11 cellular contexts compared by ENCODE assay signal in genomic region chr4:150950657-150951056, GRCh38.
DNase-seq lines count a peak whose midpoint lies in the region; ATAC-seq and TF ChIP-seq lines count a peak whose summit lies in the region.
"Had no signal": no experiment of that assay in that cellular context is flagged by ENCODE, and none has a peak within 500 bp of the region (broad histone marks: within the 10 kb centered on the region; RNA-seq: fewer than 3 reads in every experiment).

No MANE protein-coding gene starts in this region.

- TF ChIP-seq CTCF in right lobe of liver (IDR thresholded peaks at IDR 0.05): no peak
- TF ChIP-seq CTCF in dorsolateral prefrontal cortex (IDR thresholded peaks at IDR 0.05 in 54 of 56, conservative IDR thresholded peaks at IDR 0.05 in 2 of 56; ENCODE audit: low read depth in 1 of 56, partially characterized antibody in 56 of 56): no peak

- H3K4me1 ChIP-seq in right lobe of liver (peaks cover 0 to 3% (median 0%) of the 10 kb centered on the region in 4 donors), neuronal stem cell (ENCODE audit: control insufficient read depth in 2 of 2, insufficient read depth in 1 of 2, low read depth in 1 of 2, low read length in 2 of 2) (no peaks in the 10 kb centered on the region)

- H3K36me3 ChIP-seq in right lobe of liver (no peaks in the 10 kb centered on the region), neuronal stem cell (replicated peaks in 1 of 2; ENCODE audit: control insufficient read depth in 2 of 2, insufficient read depth in 2 of 2, low read length in 2 of 2) (no peaks in the 10 kb centered on the region)
- H3K36me3 ChIP-seq: upper lobe of left lung had no signal

- no peak overlapping the region for H3K4me2 ChIP-seq in neuronal stem cell (ENCODE audit: insufficient read depth, low read length, poor library complexity, severe bottlenecking)

- ATAC-seq in GM18868 (IDR thresholded peaks at IDR 0.05; ENCODE audit: unreplicated experiment): peak; percentile 81
- ATAC-seq in HG02623 (IDR thresholded peaks at IDR 0.05; ENCODE audit: unreplicated experiment): peak; percentile 78
- ATAC-seq in right lobe of liver: peak; percentile 46 to 79 (median 64)

- peaks cover 2% of the 10 kb centered on the region for H3K79me1 ChIP-seq in neuronal stem cell (ENCODE audit: low read depth, low read length)

- intact Hi-C loops in right lobe of liver (cut with DNase I) (no loop called here), dorsolateral prefrontal cortex (cut with DNase I) (no loop called here)

- H3K4ac ChIP-seq in neuronal stem cell (ENCODE audit: low read length): no peak overlapping the region

- no peak overlapping the region for H3K9ac ChIP-seq in neuronal stem cell (ENCODE audit: low read depth, low read length, poor library complexity)

- H3K27ac ChIP-seq in right lobe of liver (no peak overlapping the region), neuronal stem cell (replicated peaks; ENCODE audit: low read length) (no peak overlapping the region), dorsolateral prefrontal cortex (no peak overlapping the region)
- H3K27ac ChIP-seq: epithelial cell of prostate, upper lobe of left lung had no signal

- TF ChIP-seq POLR2A in right lobe of liver (IDR thresholded peaks at IDR 0.05): no peak

- no peak overlapping the region for H4K91ac ChIP-seq in neuronal stem cell (ENCODE audit: low read depth, low read length, poor library complexity)

- H3K4me3 ChIP-seq in right lobe of liver: no peak overlapping the region
- no peak overlapping the region for H3K4me3 ChIP-seq in neuronal stem cell (ENCODE audit: low read length in 2 of 2)
- H3K4me3 ChIP-seq in dorsolateral prefrontal cortex: no peak overlapping the region
- H3K4me3 ChIP-seq: upper lobe of left lung had no signal

- no peak overlapping the region for H3K14ac ChIP-seq in neuronal stem cell (ENCODE audit: low read length)

- no peak overlapping the region for H2BK5ac ChIP-seq in neuronal stem cell (ENCODE audit: low read length)

- H3K23ac ChIP-seq in neuronal stem cell (ENCODE audit: low read depth, low read length, poor library complexity): no peak overlapping the region

- no peak overlapping the region for H2BK15ac ChIP-seq in neuronal stem cell (ENCODE audit: low read length)

- no peak overlapping the region for H4K8ac ChIP-seq in neuronal stem cell (ENCODE audit: low read depth, low read length)

- no peak overlapping the region for H2BK120ac ChIP-seq in neuronal stem cell (ENCODE audit: low read depth, low read length)

- no peak overlapping the region for H2BK12ac ChIP-seq in neuronal stem cell (ENCODE audit: low read length)

- no peak overlapping the region for H2AFZ ChIP-seq in neuronal stem cell (ENCODE audit: low read length)

- H3K18ac ChIP-seq in neuronal stem cell (ENCODE audit: low read length): no peak overlapping the region

- H3K27me3 ChIP-seq in right lobe of liver: no peaks in the 10 kb centered on the region
- no peaks in the 10 kb centered on the region for H3K27me3 ChIP-seq in neuronal stem cell (ENCODE audit: control insufficient read depth in 3 of 3, insufficient read depth in 3 of 3, low read depth in 1 of 3, low read length in 3 of 3)
- no peaks in the 10 kb centered on the region for H3K27me3 ChIP-seq in dorsolateral prefrontal cortex
- H3K27me3 ChIP-seq: upper lobe of left lung had no signal

- H2AK5ac ChIP-seq in neuronal stem cell (ENCODE audit: low read depth, low read length): no peak overlapping the region

- DNase-seq in M059J (ENCODE audit: low read depth) (peak; percentile 18), right lobe of liver (no peak), NCI-H1417 treated with DMSO at 0.1 percent for 48 hours (lab: John Stamatoyannopoulos, UW) (no peak), neuronal stem cell (ENCODE audit: low spot score) (no peak), NCI-H1048 (lab: John Stamatoyannopoulos, UW) (no peak), dorsolateral prefrontal cortex (no peak)
- DNase-seq: mesendoderm, upper lobe of left lung had no signal

- H3K9me3 ChIP-seq in right lobe of liver: no peaks in the 10 kb centered on the region
- H3K9me3 ChIP-seq in neuronal stem cell (replicated peaks in 1 of 2; ENCODE audit: control insufficient read depth in 2 of 2, insufficient read depth in 1 of 2, low read depth in 1 of 2, low read length in 2 of 2): peaks cover 0 to 2% of the 10 kb centered on the region in 2 donors
- H3K9me3 ChIP-seq: upper lobe of left lung had no signal
